9 cellular contexts compared by ENCODE assay signal in the genomic region with DNA sequence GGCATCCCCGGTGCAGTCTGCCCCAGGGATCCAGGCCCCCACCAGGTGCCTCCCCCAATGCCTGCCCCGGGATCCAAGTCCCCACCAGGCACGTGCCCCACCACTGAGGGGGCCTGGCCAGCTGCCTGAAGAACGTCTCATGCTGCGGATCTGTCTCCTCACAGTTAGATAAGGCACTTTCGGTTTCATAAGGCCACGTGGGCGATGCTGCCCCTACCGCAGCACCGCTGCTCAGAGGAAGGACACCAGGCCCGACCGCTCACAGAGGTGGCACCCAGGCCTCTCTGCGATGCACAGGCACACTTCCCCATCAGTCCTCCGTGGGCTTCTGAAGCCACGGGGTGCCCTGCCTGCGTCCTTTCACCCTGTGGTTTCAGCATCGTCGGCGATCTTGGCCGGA.
DNase-seq lines count a peak whose midpoint lies in the region; ATAC-seq and TF ChIP-seq lines count a peak whose summit lies in the region.
"Had no signal": no experiment of that assay in that cellular context is flagged by ENCODE, and none has a peak within 500 bp of the region (broad histone marks: within the 10 kb centered on the region; RNA-seq: fewer than 3 reads in every experiment).

No MANE protein-coding gene starts in this region.

- no peaks in the 10 kb centered on the region for H3K27me3 Mint-ChIP-seq in activated T-cell treated with anti-CD3 and anti-CD28 coated beads, Interleukin-2, amount 50 U/mL, for 24 hours

- no peaks in the 10 kb centered on the region for H3K27me3 ChIP-seq in layer of hippocampus (ENCODE audit: control insufficient read depth, insufficient read depth, low read length)

- H3K27ac ChIP-seq in layer of hippocampus (ENCODE audit: low read depth, low read length) (peak overlapping the region; percentile 18), coronary artery (no peak overlapping the region)

- peaks cover 8% of the 10 kb centered on the region for H3K4me1 Mint-ChIP-seq in activated T-cell treated with anti-CD3 and anti-CD28 coated beads, Interleukin-2, amount 50 U/mL, for 24 hours (ENCODE audit: low read depth)

- no peak overlapping the region for H3K27ac Mint-ChIP-seq in activated T-cell treated with anti-CD3 and anti-CD28 coated beads, Interleukin-2, amount 50 U/mL, for 24 hours

- peak; percentile 95 for DNase-seq in OCI-M1 (lab: John Stamatoyannopoulos, UW)
- peak; percentile 45 for DNase-seq in activated T-cell treated with anti-CD3 and anti-CD28 coated beads, Interleukin-2, amount 50 U/mL, for 24 hours
- DNase-seq in stimulated activated naive CD4-positive, alpha-beta T cell (lab: John Stamatoyannopoulos, UW) = peak in 5 of 6 experiments; percentile 2 to 29 (median 4)
- DNase-seq in NCI-H1048 (lab: John Stamatoyannopoulos, UW) = no peak
- DNase-seq in coronary artery (ENCODE audit: low spot score) = no peak

- H3K9me3 Mint-ChIP-seq in activated T-cell treated with anti-CD3 and anti-CD28 coated beads, Interleukin-2, amount 50 U/mL, for 24 hours = no peaks in the 10 kb centered on the region

- H3K36me3 Mint-ChIP-seq in activated T-cell treated with anti-CD3 and anti-CD28 coated beads, Interleukin-2, amount 50 U/mL, for 24 hours (ENCODE audit: low read depth) = peaks cover 25% of the 10 kb centered on the region

- no peak overlapping the region for H3K4me3 ChIP-seq in coronary artery
- H3K4me3 ChIP-seq: lung had no signal

- no peak for ATAC-seq in HG03571 (IDR thresholded peaks at IDR 0.05; ENCODE audit: unreplicated experiment)
- ATAC-seq in GM19023 (IDR thresholded peaks at IDR 0.05; ENCODE audit: unreplicated experiment) = no peak

- TF ChIP-seq CTCF in coronary artery (IDR thresholded peaks at IDR 0.05) = no peak

- H3K4me3 Mint-ChIP-seq in activated T-cell treated with anti-CD3 and anti-CD28 coated beads, Interleukin-2, amount 50 U/mL, for 24 hours = no peak overlapping the region

Comparison
In these comparisons a context has a peak if more than half of its experiments do, and no peak if none do; other contexts are left out.
1. DNase-seq: peak in OCI-M1 (single experiment), activated T-cell treated with anti-CD3 and anti-CD28 coated beads, Interleukin-2, amount 50 U/mL, for 24 hours (single experiment) and stimulated activated naive CD4-positive, alpha-beta T cell (5 of 6); none in NCI-H1048 (single experiment) and coronary artery (single experiment).